ENCODE assay signal across 1 cellular context in genomic region chr1:170893655-170894297, GRCh38.
A peak's percentile ranks its signal among the peaks of the same experiment; 100 is the strongest.
TF ChIP-seq lines count a peak whose summit lies in the region.

No MANE protein-coding gene starts in this region.

TF ChIP-seq in SK-N-SH, 30 proteins besides CTCF, POLR2A, EP300 and RAD21 (continued from another document):
- peak; percentile 58; the same call in 1 of the 2 replicates for TF ChIP-seq RCOR1 (IDR thresholded peaks at IDR 0.05; ENCODE audit: low read length)
